8 cellular contexts compared by ENCODE assay signal in genomic region chr7:17680943-17681351, GRCh38.
A peak's percentile ranks its signal among the peaks of the same experiment; 100 is the strongest.
DNase-seq lines count a peak whose midpoint lies in the region; ATAC-seq and TF ChIP-seq lines count a peak whose summit lies in the region.

No MANE protein-coding gene starts in this region.

- no peaks in the 10 kb centered on the region for H3K79me2 ChIP-seq in DND-41 (ENCODE audit: insufficient read depth, low read length)

- no peak overlapping the region for H3K4me2 ChIP-seq in DND-41 (ENCODE audit: insufficient read depth, low read length)

- H3K27me3 ChIP-seq in DND-41 (ENCODE audit: insufficient read depth, low read length, poor library complexity) (no peaks in the 10 kb centered on the region), lower lobe of right lung (ENCODE audit: low read depth) (no peaks in the 10 kb centered on the region)

- no peak overlapping the region for H3K9ac ChIP-seq in DND-41 (ENCODE audit: low read depth, low read length)

- no peak overlapping the region for H3K27ac ChIP-seq in DND-41 (ENCODE audit: low read length)
- H3K27ac ChIP-seq in lower lobe of right lung = no peak overlapping the region

- 0 out of 3 replicates have a peak, but pooled peaks have one; percentile 50 for ATAC-seq in DND-41 (ENCODE audit: insufficient read depth, low read depth)
- ATAC-seq in lower lobe of right lung = peak in 1 of 2 donors; percentile 65
- ATAC-seq in HG03442 (IDR thresholded peaks at IDR 0.05; ENCODE audit: unreplicated experiment) = no peak

- H3K4me3 ChIP-seq in DND-41 (ENCODE audit: low read depth in 1 of 2, low read length in 2 of 2) (no peak overlapping the region), LNCaP clone FGC (ENCODE audit: low read depth, low read length) (no peak overlapping the region), cardiac fibroblast (replicated peaks in 1 of 2; ENCODE audit: low read depth in 2 of 2, low read length in 2 of 2) (no peak overlapping the region), lower lobe of right lung (no peak overlapping the region)

- TF ChIP-seq CTCF in DND-41 (IDR thresholded peaks at IDR 0.05; ENCODE audit: borderline replicate concordance, extremely low read depth, low read length, poor library complexity, severe bottlenecking) (peak; percentile 66), LNCaP clone FGC (IDR thresholded peaks at IDR 0.05; ENCODE audit: control insufficient read depth, extremely low read depth, insufficient read depth) (peak; percentile 47), cardiac fibroblast (IDR thresholded peaks at IDR 0.05; ENCODE audit: low read depth, low read length) (peak; percentile 19), lower lobe of right lung (IDR thresholded peaks at IDR 0.05) (peak; percentile 65)

- no peak overlapping the region for H3K27ac Mint-ChIP-seq in activated T-helper 1 cell treated with anti-CD3 and anti-CD28 coated beads, Interleukin-12 subunit alpha, Interleukin-12 subunit beta, Interleukin-2, Interleukin-4 antibody, amounts not matched to agents 30 ng/mL and 10 ng/mL and 1 ng/mL, durations not matched to agents 14 hours and 24 hours and 36 hours

- no peaks in the 10 kb centered on the region for H3K4me1 Mint-ChIP-seq in activated T-helper 1 cell treated with anti-CD3 and anti-CD28 coated beads, Interleukin-12 subunit alpha, Interleukin-12 subunit beta, Interleukin-2, Interleukin-4 antibody, amounts not matched to agents 30 ng/mL and 10 ng/mL and 1 ng/mL, durations not matched to agents 14 hours and 24 hours and 36 hours (ENCODE audit: low read depth)

- no peak overlapping the region for H3K4me3 Mint-ChIP-seq in activated T-helper 1 cell treated with anti-CD3 and anti-CD28 coated beads, Interleukin-12 subunit alpha, Interleukin-12 subunit beta, Interleukin-2, Interleukin-4 antibody, amounts not matched to agents 30 ng/mL and 10 ng/mL and 1 ng/mL, durations not matched to agents 14 hours and 24 hours and 36 hours

- H3K27me3 Mint-ChIP-seq in activated T-helper 1 cell treated with anti-CD3 and anti-CD28 coated beads, Interleukin-12 subunit alpha, Interleukin-12 subunit beta, Interleukin-2, Interleukin-4 antibody, amounts not matched to agents 30 ng/mL and 10 ng/mL and 1 ng/mL, durations not matched to agents 14 hours and 24 hours and 36 hours (ENCODE audit: insufficient read depth) = peaks cover 3% of the 10 kb centered on the region

- no peak for DNase-seq in DND-41
- no peak for DNase-seq in LNCaP clone FGC (ENCODE audit: low read depth)
- peak; percentile 69 to 82 for DNase-seq in cardiac fibroblast (ENCODE audit: low read depth in 2 of 2)
- DNase-seq in lower lobe of right lung = no peak
- no peak for DNase-seq in NCI-H774 (lab: John Stamatoyannopoulos, UW)
- DNase-seq in activated T-helper 1 cell treated with anti-CD3 and anti-CD28 coated beads, Interleukin-12 subunit alpha, Interleukin-12 subunit beta, Interleukin-2, Interleukin-4 antibody, amounts not matched to agents 30 ng/mL and 10 ng/mL and 1 ng/mL, durations not matched to agents 14 hours and 24 hours and 36 hours (ENCODE audit: low spot score) = no peak
- no peak for DNase-seq in germinal center (ENCODE audit: low spot score)

- H3K36me3 Mint-ChIP-seq in activated T-helper 1 cell treated with anti-CD3 and anti-CD28 coated beads, Interleukin-12 subunit alpha, Interleukin-12 subunit beta, Interleukin-2, Interleukin-4 antibody, amounts not matched to agents 30 ng/mL and 10 ng/mL and 1 ng/mL, durations not matched to agents 14 hours and 24 hours and 36 hours (ENCODE audit: low read depth) = no peaks in the 10 kb centered on the region

- H2AFZ ChIP-seq in DND-41 (ENCODE audit: low read depth, low read length) = no peak overlapping the region; the same call in 1 of the 2 replicates

- H3K36me3 ChIP-seq in DND-41 (ENCODE audit: insufficient read depth, low read length) (no peaks in the 10 kb centered on the region), lower lobe of right lung (no peaks in the 10 kb centered on the region)

- no peaks in the 10 kb centered on the region for H3K9me3 Mint-ChIP-seq in activated T-helper 1 cell treated with anti-CD3 and anti-CD28 coated beads, Interleukin-12 subunit alpha, Interleukin-12 subunit beta, Interleukin-2, Interleukin-4 antibody, amounts not matched to agents 30 ng/mL and 10 ng/mL and 1 ng/mL, durations not matched to agents 14 hours and 24 hours and 36 hours

- H3K9me3 ChIP-seq in DND-41 (ENCODE audit: insufficient read depth, low read length, severe bottlenecking) (no peaks in the 10 kb centered on the region), lower lobe of right lung (no peaks in the 10 kb centered on the region)

- no peaks in the 10 kb centered on the region for H4K20me1 ChIP-seq in DND-41 (ENCODE audit: insufficient read depth, low read length)

- H3K4me1 ChIP-seq in DND-41 (ENCODE audit: insufficient read depth, low read length) (no peaks in the 10 kb centered on the region), lower lobe of right lung (peaks cover 15% of the 10 kb centered on the region)

- intact Hi-C loops in lower lobe of right lung (cut with DNase I) = no loop called here
- intact Hi-C loops in activated T-helper 1 cell treated with anti-CD3 and anti-CD28 coated beads, Interleukin-12 subunit alpha, Interleukin-12 subunit beta, Interleukin-2, Interleukin-4 antibody, amounts not matched to agents 30 ng/mL and 10 ng/mL and 1 ng/mL, durations not matched to agents 14 hours and 24 hours and 36 hours (cut with micrococcal nuclease) = loop anchor here (1.0 to 2.0 kb wide), 6 partner anchors 90 to 1372 kb away; no protein-coding TSS in a partner anchor

Comparison
In these comparisons a context has a peak if more than half of its experiments do, and no peak if none do; other contexts are left out.
1. DNase-seq: peak in cardiac fibroblast (2 of 2); none in DND-41 (single experiment), LNCaP clone FGC (single experiment), lower lobe of right lung (single experiment), NCI-H774 (single experiment), activated T-helper 1 cell treated with anti-CD3 and anti-CD28 coated beads, Interleukin-12 subunit alpha, Interleukin-12 subunit beta, Interleukin-2, Interleukin-4 antibody, amounts not matched to agents 30 ng/mL and 10 ng/mL and 1 ng/mL, durations not matched to agents 14 hours and 24 hours and 36 hours (single experiment) and germinal center (single experiment).
2. Peak in every context shown above with its lines, with median percentiles within 50 percentile points of each other: CTCF ChIP-seq.